3 cellular contexts compared by ENCODE assay signal in the genomic region with DNA sequence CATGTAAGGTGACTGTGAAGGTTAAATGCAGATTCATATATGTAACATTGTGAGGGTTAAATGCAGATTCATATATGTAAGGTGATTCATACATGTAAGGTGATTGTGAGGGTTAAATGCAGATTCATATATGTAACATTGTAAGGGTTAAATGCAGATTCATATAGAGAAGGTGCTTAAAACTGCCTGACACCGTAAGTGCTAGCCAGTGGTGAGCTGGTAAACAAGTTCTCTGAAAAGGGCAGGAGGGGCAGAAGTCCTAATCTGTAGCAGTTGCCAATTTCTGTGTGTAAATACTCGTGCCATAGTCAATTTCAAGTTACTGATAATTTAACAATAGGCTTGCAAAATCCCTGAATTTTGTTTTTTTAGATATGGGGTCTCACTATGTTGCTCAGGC. TPM values are rescaled to one million over a fixed set of nuclear protein-coding genes. Genes with fewer than 3 reads are reported as not detected.
"Had no signal": no experiment of that assay in that cellular context is flagged by ENCODE, and none has a peak within 500 bp of the region (broad histone marks: within the 10 kb centered on the region; RNA-seq: fewer than 3 reads in every experiment).

No MANE protein-coding gene starts in this region.

RNA-seq across cellular contexts. Expression of gene TESC, which starts 4.8 kb away (rescaled TPM):
- total RNA-seq: mesothelial cell of epicardium, myocyte had no signal
- polyA plus RNA-seq: mammary epithelial cell had no signal
